Comparison of ENCODE assay signal across 11 cellular contexts in genomic region chr9:92724528-92725265, GRCh38. TPM values are rescaled to one million over a fixed set of nuclear protein-coding genes. Genes with fewer than 3 reads are reported as not detected.
A peak's percentile ranks its signal among the peaks of the same experiment; 100 is the strongest.
DNase-seq lines count a peak whose midpoint lies in the region; ATAC-seq and TF ChIP-seq lines count a peak whose summit lies in the region.
"Had no signal": no experiment of that assay in that cellular context is flagged by ENCODE, and none has a peak within 500 bp of the region (broad histone marks: within the 10 kb centered on the region; RNA-seq: fewer than 3 reads in every experiment).

No MANE protein-coding gene starts in this region.

- H3K9me3 Mint-ChIP-seq in activated T-cell treated with anti-CD3 and anti-CD28 coated beads, Interleukin-2, amount 50 U/mL, for 24 hours = no peaks in the 10 kb centered on the region
- no peaks in the 10 kb centered on the region for H3K9me3 Mint-ChIP-seq in activated T-cell treated with anti-CD3 and anti-CD28 coated beads, Interleukin-2, amount 50 U/mL, for 72 hours
- no peaks in the 10 kb centered on the region for H3K9me3 Mint-ChIP-seq in CD14-positive monocyte

- H3K36me3 ChIP-seq in esophagus (ENCODE audit: control insufficient read depth in 2 of 2, insufficient read depth in 2 of 2, low read length in 1 of 2) = peaks cover 10 to 64% of the 10 kb centered on the region in 2 donors
- peaks cover 36 to 92% (median 87%) of the 10 kb centered on the region in 4 donors for H3K36me3 ChIP-seq in stomach

- TF ChIP-seq CTCF in stomach (IDR thresholded peaks at IDR 0.05) (no peak), CD14-positive monocyte (IDR thresholded peaks at IDR 0.05) (no peak)

- TF ChIP-seq POLR2A in stomach (IDR thresholded peaks at IDR 0.05) = no peak

- peaks cover 88% of the 10 kb centered on the region for H3K36me3 Mint-ChIP-seq in activated T-cell treated with anti-CD3 and anti-CD28 coated beads, Interleukin-2, amount 50 U/mL, for 24 hours (ENCODE audit: low read depth)
- H3K36me3 Mint-ChIP-seq in activated T-cell treated with anti-CD3 and anti-CD28 coated beads, Interleukin-2, amount 50 U/mL, for 72 hours (ENCODE audit: insufficient read depth in 2 of 2) = peaks cover 0 to 6% of the 10 kb centered on the region in 2 donors
- peaks cover 75 to 91% of the 10 kb centered on the region in 2 donors for H3K36me3 Mint-ChIP-seq in CD14-positive monocyte

- no peak overlapping the region for H3K4me3 Mint-ChIP-seq in activated T-cell treated with anti-CD3 and anti-CD28 coated beads, Interleukin-2, amount 50 U/mL, for 24 hours
- H3K4me3 Mint-ChIP-seq in activated T-cell treated with anti-CD3 and anti-CD28 coated beads, Interleukin-2, amount 50 U/mL, for 72 hours = no peak overlapping the region
- no peak overlapping the region for H3K4me3 Mint-ChIP-seq in CD14-positive monocyte

- 64 to 70% methylated on average over 10 of the region's 10 CpGs for WGBS in esophagus, 2 donors
- WGBS in stomach, 5 donors = 71 to 91% (median 84%) methylated on average over 9 to 10 of the region's 10 CpGs

- intact Hi-C loops in stomach (cut with DNase I; ENCODE audit: low total_unique reads) = no loop called here
- intact Hi-C loops in CD14-positive monocyte (cut with micrococcal nuclease) = no loop called here

- DNase-seq in activated T-cell treated with anti-CD3 and anti-CD28 coated beads, Interleukin-2, amount 50 U/mL, for 24 hours = no peak
- DNase-seq in activated T-cell treated with anti-CD3 and anti-CD28 coated beads, Interleukin-2, amount 50 U/mL, for 72 hours = no peak
- peak; percentile 40 for DNase-seq in NCI-H774 (lab: John Stamatoyannopoulos, UW)
- peak; percentile 23 for DNase-seq in stomach
- DNase-seq in CD14-positive monocyte (ENCODE audit: low spot score) = no peak
- DNase-seq in NCI-H1048 (lab: John Stamatoyannopoulos, UW) = no peak
- DNase-seq: NCI-H446 treated with DMSO at 0.1 percent for 48 hours; stimulated activated CD4-positive, alpha-beta T cell treated with anti-CD3 and anti-CD28 coated beads, Interleukin-12 subunit alpha, Interleukin-12 subunit beta, amount 100 ng/mL, for 4 hours had no signal

- H3K27me3 ChIP-seq in esophagus (ENCODE audit: control insufficient read depth in 1 of 2, insufficient read depth in 2 of 2, low read length in 2 of 2) = no peaks in the 10 kb centered on the region
- H3K27me3 ChIP-seq in stomach = no peaks in the 10 kb centered on the region

- no peak for TF ChIP-seq EP300 in stomach (IDR thresholded peaks at IDR 0.05)

- H3K4me3 ChIP-seq in esophagus (ENCODE audit: low read depth in 1 of 2, low read length in 2 of 2) (no peak overlapping the region), stomach (no peak overlapping the region)
- H3K4me3 ChIP-seq: HAP-1 had no signal

- no peak for ATAC-seq in activated T-cell treated with anti-CD3 and anti-CD28 coated beads, Interleukin-2, amount 50 U/mL, for 72 hours (replicated peaks in 1 of 2)
- ATAC-seq in GM18511 (IDR thresholded peaks at IDR 0.05; ENCODE audit: unreplicated experiment) = no peak

- no peaks in the 10 kb centered on the region for H3K9me3 ChIP-seq in esophagus (ENCODE audit: control insufficient read depth in 2 of 2, insufficient read depth in 1 of 2, low read depth in 1 of 2, low read length in 1 of 2)
- H3K9me3 ChIP-seq in stomach = no peaks in the 10 kb centered on the region
- H3K9me3 ChIP-seq: HAP-1 had no signal

- H3K4me1 Mint-ChIP-seq in activated T-cell treated with anti-CD3 and anti-CD28 coated beads, Interleukin-2, amount 50 U/mL, for 24 hours (ENCODE audit: low read depth) = peaks cover 2% of the 10 kb centered on the region
- no peaks in the 10 kb centered on the region for H3K4me1 Mint-ChIP-seq in activated T-cell treated with anti-CD3 and anti-CD28 coated beads, Interleukin-2, amount 50 U/mL, for 72 hours (ENCODE audit: low read depth)
- peaks cover 39% of the 10 kb centered on the region for H3K4me1 Mint-ChIP-seq in CD14-positive monocyte

- peaks cover 6 to 43% of the 10 kb centered on the region in 2 donors for H3K4me1 ChIP-seq in esophagus (ENCODE audit: control insufficient read depth in 2 of 2, insufficient read depth in 2 of 2, low read length in 1 of 2)
- peaks cover 0 to 28% (median 7%) of the 10 kb centered on the region in 4 donors for H3K4me1 ChIP-seq in stomach
- H3K4me1 ChIP-seq: HAP-1 had no signal

- H3K27me3 Mint-ChIP-seq in activated T-cell treated with anti-CD3 and anti-CD28 coated beads, Interleukin-2, amount 50 U/mL, for 24 hours = no peaks in the 10 kb centered on the region
- H3K27me3 Mint-ChIP-seq in activated T-cell treated with anti-CD3 and anti-CD28 coated beads, Interleukin-2, amount 50 U/mL, for 72 hours (ENCODE audit: low read depth) = no peaks in the 10 kb centered on the region
- peaks cover 0 to 3% (median 0%) of the 10 kb centered on the region in 3 donors for H3K27me3 Mint-ChIP-seq in CD14-positive monocyte (ENCODE audit: low read depth in 3 of 3)

- peak overlapping the region; percentile 67 for H3K27ac Mint-ChIP-seq in activated T-cell treated with anti-CD3 and anti-CD28 coated beads, Interleukin-2, amount 50 U/mL, for 24 hours
- no peak overlapping the region for H3K27ac Mint-ChIP-seq in activated T-cell treated with anti-CD3 and anti-CD28 coated beads, Interleukin-2, amount 50 U/mL, for 72 hours
- H3K27ac Mint-ChIP-seq in CD14-positive monocyte = peak overlapping the region in 2 of 7 donors; percentile 32 to 65

- peak overlapping the region; percentile 86 to 91 for H3K27ac ChIP-seq in esophagus (ENCODE audit: low read depth in 2 of 2, low read length in 1 of 2)
- H3K27ac ChIP-seq in stomach = no peak overlapping the region

RNA-seq across cellular contexts. Expression of gene BICD2, which starts 39.9 kb away (rescaled TPM):
- total RNA-seq in activated T-cell treated with anti-CD3 and anti-CD28 coated beads, Interleukin-2, amount 50 U/mL, for 72 hours = 10 to 100 TPM; 15.4 to 15.5 TPM
- polyA plus RNA-seq in esophagus = 10 to 100 TPM; 30.9 to 41.1 TPM
- total RNA-seq in stomach = 10 to 100 TPM in 4 of 5 donors, 1 to 10 TPM in 1; 6.4 to 32.6 (median 20.4) TPM
- polyA plus RNA-seq in stomach = 10 to 100 TPM in 1 of 3 donors, 1 to 10 TPM in 2; 5.9 to 15.8 (median 6.3) TPM
- polyA plus RNA-seq in CD14-positive monocyte = 10 to 100 TPM; 13.8 to 25.6 TPM

RNA-seq across cellular contexts. Expression of gene IPPK, which starts 54.8 kb away (rescaled TPM):
- total RNA-seq in activated T-cell treated with anti-CD3 and anti-CD28 coated beads, Interleukin-2, amount 50 U/mL, for 72 hours = 10 to 100 TPM; 12.2 to 14.9 TPM
- 10 to 100 TPM; 18.7 to 41.1 TPM for polyA plus RNA-seq in esophagus
- total RNA-seq in stomach = 10 to 100 TPM in 4 of 5 donors, 1 to 10 TPM in 1; 1.4 to 14.6 (median 11.6) TPM
- polyA plus RNA-seq in stomach = 10 to 100 TPM in 1 of 3 donors, 1 to 10 TPM in 2; 2.7 to 17.1 (median 6.0) TPM
- polyA plus RNA-seq in CD14-positive monocyte = 1 to 10 TPM; 1.9 to 3.2 TPM

Comparison
In these comparisons a context has a peak if more than half of its experiments do, and no peak if none do; other contexts are left out.
1. DNase-seq: peak in NCI-H774 (single experiment) and stomach (single experiment); none in activated T-cell treated with anti-CD3 and anti-CD28 coated beads, Interleukin-2, amount 50 U/mL, for 24 hours (single experiment), activated T-cell treated with anti-CD3 and anti-CD28 coated beads, Interleukin-2, amount 50 U/mL, for 72 hours (0 of 2), CD14-positive monocyte (single experiment) and NCI-H1048 (single experiment).
2. H3K27ac ChIP-seq: peak in esophagus (2 of 2); none in stomach (0 of 5).